Comparison of ENCODE assay signal across 8 cellular contexts in the genomic region with DNA sequence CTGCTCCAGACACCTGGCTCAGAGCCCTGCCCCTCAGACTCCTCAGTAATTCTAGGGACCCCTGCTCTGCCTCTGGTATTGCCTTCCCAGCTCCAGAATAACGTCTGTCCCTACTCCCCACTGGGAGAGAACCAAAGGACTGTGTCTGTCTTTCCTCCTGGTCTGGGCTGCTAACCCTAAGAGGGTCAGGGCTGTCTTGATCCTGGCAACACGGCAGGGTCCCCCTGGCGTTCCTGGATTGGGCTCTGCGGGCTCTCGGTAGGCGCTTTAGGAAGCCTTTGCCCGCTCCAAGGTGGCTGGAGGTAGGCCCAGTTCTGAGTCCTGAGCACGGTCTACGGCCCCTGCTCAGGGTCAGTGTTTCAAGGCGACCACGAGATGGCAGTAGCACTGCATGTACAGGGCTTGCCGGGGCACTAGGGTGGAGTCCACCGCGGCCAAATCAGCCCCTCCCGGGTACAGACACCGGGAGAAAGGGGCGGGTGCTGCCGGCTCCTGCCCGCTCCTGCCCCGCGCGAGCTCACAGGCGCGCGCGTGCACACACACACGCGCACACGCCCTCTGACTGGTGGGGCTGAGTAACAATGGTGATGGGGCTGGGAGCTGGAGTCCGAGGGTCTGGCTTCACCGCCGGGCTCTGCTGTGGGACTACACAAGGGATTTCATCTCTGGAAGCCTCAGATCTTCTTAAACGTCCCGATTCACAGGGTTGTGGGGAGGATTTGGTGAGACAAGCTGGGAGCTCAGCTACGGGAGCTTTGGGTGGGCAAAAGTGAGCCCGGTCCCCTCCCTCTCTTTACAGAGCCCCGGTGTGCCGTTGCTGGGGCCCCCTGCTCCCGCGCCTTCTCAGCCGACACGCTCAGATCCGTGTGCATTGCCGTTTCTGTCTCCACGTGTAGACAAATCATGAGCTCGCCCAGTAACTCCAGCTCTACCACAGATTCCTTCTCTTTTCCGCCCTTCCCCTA. TPM values are rescaled to one million over a fixed set of nuclear protein-coding genes. Genes with fewer than 3 reads are reported as not detected.
DNase-seq lines count a peak whose midpoint lies in the region; ATAC-seq, FAIRE-seq and TF ChIP-seq lines count a peak whose summit lies in the region.

No MANE protein-coding gene starts in this region.

- peak; percentile 92 for ATAC-seq in stimulated activated naive CD8-positive, alpha-beta T cell treated with anti-CD3 and anti-CD28 coated beads, Interleukin-15, amount 100 ng/mL, for 72 hours

- FAIRE-seq in H54 (lab: Jason Lieb, UNC), result peak; percentile 79

- H3K9me3 Mint-ChIP-seq in neural crest cell, result no peaks in the 10 kb centered on the region
- no peaks in the 10 kb centered on the region for H3K9me3 Mint-ChIP-seq in stimulated activated naive CD8-positive, alpha-beta T cell treated with anti-CD3 and anti-CD28 coated beads, Interleukin-15, amount 100 ng/mL, for 72 hours

- peaks cover 9% of the 10 kb centered on the region for H3K27me3 Mint-ChIP-seq in neural crest cell (ENCODE audit: low read depth)
- H3K27me3 Mint-ChIP-seq in stimulated activated naive CD8-positive, alpha-beta T cell treated with anti-CD3 and anti-CD28 coated beads, Interleukin-15, amount 100 ng/mL, for 72 hours, result peaks cover 40% of the 10 kb centered on the region

- TF ChIP-seq POLR2A in H54 (IDR thresholded peaks at IDR 0.05; ENCODE audit: low read depth, low read length), result peak; percentile 62
- 0 out of 2 replicates have a peak, but pooled peaks have one; percentile 21 for TF ChIP-seq POLR2A in Raji (IDR thresholded peaks at IDR 0.05; ENCODE audit: insufficient read depth, low read depth, low read length)

- DNase-seq in EH (ENCODE audit: low read depth) (peak; percentile 93), H54 (ENCODE audit: insufficient read length, low spot score) (peak; percentile 87), M059J (ENCODE audit: low read depth) (peak; percentile 84), activated gamma-delta T cell (lab: John Stamatoyannopoulos, UW) (peak; percentile 49), foreskin fibroblast (peak; percentile 93 to 98), neural crest cell (ENCODE audit: low read depth, low spot score) (peak; percentile 91)
- DNase-seq in stimulated activated naive CD8-positive, alpha-beta T cell treated with anti-CD3 and anti-CD28 coated beads, Interleukin-15, amount 100 ng/mL, for 72 hours, result peak; percentile 84 to 87

- peak overlapping the region; percentile 96 for H3K27ac Mint-ChIP-seq in neural crest cell (ENCODE audit: unreplicated experiment)
- H3K27ac Mint-ChIP-seq in stimulated activated naive CD8-positive, alpha-beta T cell treated with anti-CD3 and anti-CD28 coated beads, Interleukin-15, amount 100 ng/mL, for 72 hours, result peak overlapping the region; percentile 68 to 84

- TF ChIP-seq CTCF in foreskin fibroblast (IDR thresholded peaks at IDR 0.05; ENCODE audit: low read depth, low read length), result peak; percentile 29
- peak; percentile 96 for TF ChIP-seq CTCF in neural crest cell (conservative IDR thresholded peaks at IDR 0.05)

- H3K4me3 ChIP-seq in foreskin fibroblast (ENCODE audit: low read depth in 1 of 2, low read length in 2 of 2), result peak overlapping the region; percentile 50 to 78

- H3K4me1 Mint-ChIP-seq in neural crest cell, result peaks cover 19% of the 10 kb centered on the region
- peaks cover 34% of the 10 kb centered on the region for H3K4me1 Mint-ChIP-seq in stimulated activated naive CD8-positive, alpha-beta T cell treated with anti-CD3 and anti-CD28 coated beads, Interleukin-15, amount 100 ng/mL, for 72 hours

- H3K4me3 Mint-ChIP-seq in neural crest cell, result peak overlapping the region; percentile 93
- peak overlapping the region; percentile 84 to 87 for H3K4me3 Mint-ChIP-seq in stimulated activated naive CD8-positive, alpha-beta T cell treated with anti-CD3 and anti-CD28 coated beads, Interleukin-15, amount 100 ng/mL, for 72 hours

- no peaks in the 10 kb centered on the region for H3K36me3 Mint-ChIP-seq in neural crest cell (ENCODE audit: low read depth)

RNA-seq across cellular contexts. Expression of gene HMOX1, which starts 30.1 kb away (rescaled TPM):
- 9.4 and 14.9 TPM in 2 replicates for total RNA-seq in M059J (2014; rRNA removed; shearing (Covaris generic))
- 2.2 and 2.4 TPM in 2 replicates for total RNA-seq in neural crest cell

RNA-seq across cellular contexts. Expression of gene MCM5, which starts 49.1 kb away (rescaled TPM):
- total RNA-seq in M059J (2014; rRNA removed; shearing (Covaris generic)), result 54.9 and 88.6 TPM in 2 replicates
- total RNA-seq in neural crest cell, result 174 and 187 TPM in 2 replicates

RNA-seq across cellular contexts. Expression of gene TOM1, which starts 51.1 kb away (rescaled TPM):
- 17.1 and 21.4 TPM in 2 replicates for total RNA-seq in M059J (2014; rRNA removed; shearing (Covaris generic))
- total RNA-seq in neural crest cell, result 24.6 and 24.7 TPM in 2 replicates

Comparison
In these comparisons a context has a peak if more than half of its experiments do, and no peak if none do; other contexts are left out.
1. Peak in every context shown above with its lines: DNase-seq, ATAC-seq and H3K4me3 ChIP-seq.